ENCODE assay signal across 19 cellular contexts in the genomic region with DNA sequence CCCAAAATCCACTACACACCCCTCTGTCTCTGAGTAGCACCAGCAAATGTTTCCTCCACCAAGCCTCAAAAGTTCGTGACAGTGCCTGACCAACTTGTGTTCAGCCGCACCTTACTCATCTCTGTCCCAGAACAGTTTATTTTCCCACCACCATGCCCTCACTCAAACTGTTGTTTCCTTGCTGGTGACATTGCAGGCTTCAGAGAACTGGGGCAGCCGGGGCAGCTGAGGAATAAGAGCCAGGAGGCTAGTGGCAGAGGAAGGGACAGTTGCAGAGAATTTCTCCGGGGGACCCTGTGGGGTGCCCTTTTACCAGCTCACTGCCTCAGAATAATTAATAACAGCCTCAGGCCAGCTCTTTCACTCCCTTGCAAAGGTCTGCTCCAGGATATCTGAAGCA. TPM values are rescaled to one million over a fixed set of nuclear protein-coding genes. Genes with fewer than 3 reads are reported as not detected.
DNase-seq lines count a peak whose midpoint lies in the region; ATAC-seq, FAIRE-seq and TF ChIP-seq lines count a peak whose summit lies in the region.
"Had no signal": no experiment of that assay in that cellular context is flagged by ENCODE, and none has a peak within 500 bp of the region (broad histone marks: within the 10 kb centered on the region; RNA-seq: fewer than 3 reads in every experiment).

No MANE protein-coding gene starts in this region.

- no peaks in the 10 kb centered on the region for H3K27me3 ChIP-seq in BLaER1 treated with 17β-estradiol and CSF1 and Interleukin-3, amounts not matched to agents 10 nM and 100 nM
- H3K27me3 ChIP-seq in NT2/D1 (ENCODE audit: insufficient read depth, insufficient read length): no peaks in the 10 kb centered on the region
- peaks cover 30% of the 10 kb centered on the region for H3K27me3 ChIP-seq in iPS-20b (ENCODE audit: insufficient read depth, low read length)
- no peaks in the 10 kb centered on the region for H3K27me3 ChIP-seq in neutrophil
- H3K27me3 ChIP-seq in breast epithelium: no peaks in the 10 kb centered on the region

- H3K36me3 ChIP-seq in BLaER1 treated with 17β-estradiol and CSF1 and Interleukin-3, amounts not matched to agents 10 nM and 100 nM: no peaks in the 10 kb centered on the region
- H3K36me3 ChIP-seq in NT2/D1 (ENCODE audit: insufficient read depth, insufficient read length, low read length) (no peaks in the 10 kb centered on the region), iPS-20b (ENCODE audit: insufficient read depth, low read depth, low read length) (no peaks in the 10 kb centered on the region), neutrophil (no peaks in the 10 kb centered on the region), breast epithelium (no peaks in the 10 kb centered on the region)
- H3K36me3 ChIP-seq: WERI-Rb-1 had no signal

- no peak overlapping the region for H3K9ac ChIP-seq in BLaER1 treated with 17β-estradiol and CSF1 and Interleukin-3, amounts not matched to agents 10 nM and 100 nM
- H3K9ac ChIP-seq in NT2/D1 (ENCODE audit: insufficient read length, low read depth) (peak overlapping the region; percentile 27), iPS-20b (ENCODE audit: low read depth, low read length) (peak overlapping the region; percentile 39; the same call in 1 of the 2 replicates)

- no peak overlapping the region for H3K27ac ChIP-seq in BLaER1 treated with 17β-estradiol and CSF1 and Interleukin-3, amounts not matched to agents 10 nM and 100 nM
- no peak overlapping the region for H3K27ac ChIP-seq in iPS-20b (ENCODE audit: low read length)
- H3K27ac ChIP-seq in neutrophil: peak overlapping the region; percentile 65
- peak overlapping the region in 1 of 2 donors; percentile 36 for H3K27ac ChIP-seq in breast epithelium
- H3K27ac ChIP-seq: WERI-Rb-1 had no signal

- FAIRE-seq in GM19239 (lab: Jason Lieb, UNC): no peak
- FAIRE-seq: bronchial epithelial cell, HepG2, RCC 7860 had no signal

- H3K4me1 ChIP-seq in BLaER1 treated with 17β-estradiol and CSF1 and Interleukin-3, amounts not matched to agents 10 nM and 100 nM: peaks cover 8 to 58% (median 23%) of the 10 kb centered on the region in 10 experiments
- H3K4me1 ChIP-seq in NT2/D1 (ENCODE audit: insufficient read depth, insufficient read length) (peaks cover 2% of the 10 kb centered on the region), iPS-20b (ENCODE audit: insufficient read depth, low read length) (peaks cover 9% of the 10 kb centered on the region; the same call in 1 of the 2 replicates), neutrophil (ENCODE audit: control insufficient read depth in 1 of 2, insufficient read depth in 1 of 2, low read depth in 1 of 2, low read length in 1 of 2) (peaks cover 61 to 64% of the 10 kb centered on the region in 2 experiments), breast epithelium (no peaks in the 10 kb centered on the region)

- intact Hi-C loops in breast epithelium (cut with DNase I; ENCODE audit: low total_unique reads): no loop called here

- TF ChIP-seq POLR2A in breast epithelium (IDR thresholded peaks at IDR 0.05): no peak

- H3K4me2 ChIP-seq in BLaER1 treated with 17β-estradiol and CSF1 and Interleukin-3, amounts not matched to agents 10 nM and 100 nM: peak overlapping the region in 6 of 11 experiments; percentile 32 to 64 (median 36); a peak in 8 of 22 replicates

- ATAC-seq in HG03378 (IDR thresholded peaks at IDR 0.05; ENCODE audit: unreplicated experiment): no peak
- ATAC-seq: HepG2 had no signal

- no peaks in the 10 kb centered on the region for H3K9me3 ChIP-seq in BLaER1 treated with 17β-estradiol and CSF1 and Interleukin-3, amounts not matched to agents 10 nM and 100 nM (replicated peaks in 1 of 11)
- H3K9me3 ChIP-seq in NT2/D1 (ENCODE audit: insufficient read depth, low read length) (no peaks in the 10 kb centered on the region), iPS-20b (ENCODE audit: insufficient read depth, low read depth, low read length) (no peaks in the 10 kb centered on the region), neutrophil (no peaks in the 10 kb centered on the region), breast epithelium (no peaks in the 10 kb centered on the region)
- H3K9me3 ChIP-seq: mucosa of descending colon had no signal

- DNase-seq in NT2/D1 (ENCODE audit: low read depth, low spot score) (no peak), GM19239 (ENCODE audit: insufficient read length, low spot score) (no peak), UCSD-AML1 (lab: John Stamatoyannopoulos, UW; ENCODE audit: unreplicated experiment) (no peak), breast epithelium (ENCODE audit: low spot score in 2 of 2) (no peak)
- DNase-seq: activated naive CD4-positive, alpha-beta T cell treated with anti-CD3 and anti-CD28 coated beads, Interleukin-2, amount 10 ng/mL, durations not matched to agents 7 days and 5 days; foreskin melanocyte; immature natural killer cell; NCI-H2081 treated with DMSO at 0.1 percent for 48 hours; NCI-H526; SW 1271; WERI-Rb-1 had no signal

- H4K20me1 ChIP-seq in BLaER1 treated with 17β-estradiol and CSF1 and Interleukin-3, amounts not matched to agents 10 nM and 100 nM: no peaks in the 10 kb centered on the region

- TF ChIP-seq CTCF in neutrophil (IDR thresholded peaks at IDR 0.05) (no peak), breast epithelium (IDR thresholded peaks at IDR 0.05) (no peak)

- H3K4me3 ChIP-seq in BLaER1 treated with 17β-estradiol and CSF1 and Interleukin-3, amounts not matched to agents 10 nM and 100 nM: no peak overlapping the region
- no peak overlapping the region for H3K4me3 ChIP-seq in NT2/D1 (ENCODE audit: insufficient read length, low read depth)
- H3K4me3 ChIP-seq in iPS-20b (ENCODE audit: low read length): peak overlapping the region; percentile 72; the same call in 1 of the 2 replicates
- peak overlapping the region; percentile 68 to 75 for H3K4me3 ChIP-seq in neutrophil (ENCODE audit: low read depth in 1 of 2, low read length in 1 of 2)
- H3K4me3 ChIP-seq in breast epithelium: no peak overlapping the region

RNA-seq across cellular contexts. Expression of a gene that starts 0.7 kb away (rescaled TPM):
- total RNA-seq in breast epithelium: 10 to 100 TPM in 1 of 3 donors, 1 to 10 TPM in 2; 3.6 to 15.8 (median 4.7) TPM

RNA-seq across cellular contexts. Expression of a gene that starts 25.5 kb away (rescaled TPM):
- total RNA-seq in breast epithelium: 10 to 100 TPM in 1 of 3 donors, 1 to 10 TPM in 2; 2.0 to 13.5 (median 9.8) TPM

Comparison
In these comparisons a context has a peak if more than half of its experiments do, and no peak if none do; other contexts are left out.
1. H3K4me3 ChIP-seq: peak in iPS-20b (single experiment) and neutrophil (2 of 2); none in BLaER1 treated with 17β-estradiol and CSF1 and Interleukin-3, amounts not matched to agents 10 nM and 100 nM (0 of 10), NT2/D1 (single experiment) and breast epithelium (0 of 3).
2. H3K9ac ChIP-seq: peak in NT2/D1 (single experiment) and iPS-20b (single experiment); none in BLaER1 treated with 17β-estradiol and CSF1 and Interleukin-3, amounts not matched to agents 10 nM and 100 nM (0 of 11).